11 cellular contexts compared by ENCODE assay signal in genomic region chr2:101388232-101388631, GRCh38. TPM values are rescaled to one million over a fixed set of nuclear protein-coding genes. Genes with fewer than 3 reads are reported as not detected.
A peak's percentile ranks its signal among the peaks of the same experiment; 100 is the strongest.
DNase-seq lines count a peak whose midpoint lies in the region; ATAC-seq, FAIRE-seq and TF ChIP-seq lines count a peak whose summit lies in the region.
"Had no signal": no experiment of that assay in that cellular context is flagged by ENCODE, and none has a peak within 500 bp of the region (broad histone marks: within the 10 kb centered on the region; RNA-seq: fewer than 3 reads in every experiment).

No MANE protein-coding gene starts in this region.

- peak overlapping the region; percentile 28 for H3K4me2 ChIP-seq in astrocyte (ENCODE audit: low read length)

- no peak overlapping the region for H3K9ac ChIP-seq in astrocyte (ENCODE audit: low read length)

- 36 to 47% methylated on average over 3 to 4 of the region's 4 CpGs for WGBS in gastroesophageal sphincter (ENCODE audit: low coverage in 1 of 2), 2 donors

- no peak for TF ChIP-seq CTCF in AG10803 (conservative IDR thresholded peaks at IDR 0.05; ENCODE audit: low read length)
- no peak for TF ChIP-seq CTCF in astrocyte (IDR thresholded peaks at IDR 0.05; ENCODE audit: insufficient read depth, low read depth, low read length)
- TF ChIP-seq CTCF in kidney epithelial cell (IDR thresholded peaks at IDR 0.05; ENCODE audit: insufficient read depth, low read length, poor library complexity, severe bottlenecking): no peak
- no peak for TF ChIP-seq CTCF in gastroesophageal sphincter (IDR thresholded peaks at IDR 0.05)

- no peak for ATAC-seq in gastroesophageal sphincter

- DNase-seq in AG10803 (ENCODE audit: low read depth) (peak; percentile 31), HS-5 (ENCODE audit: low read depth) (peak; percentile 42), astrocyte (ENCODE audit: low read depth) (peak; percentile 60), kidney epithelial cell (ENCODE audit: low read depth) (peak; percentile 57), hippocampal formation (lab: John Stamatoyannopoulos, UW) (no peak)
- no peak for DNase-seq in activated CD4-positive, alpha-beta memory T cell treated with anti-CD3 and anti-CD28 coated beads, Interleukin-2, amount 10 ng/mL, durations not matched to agents 7 days and 5 days
- DNase-seq in central memory CD4-positive, alpha-beta T cell: no peak
- DNase-seq: Peyer's patch; stimulated activated CD4-positive, alpha-beta T cell treated with anti-CD3 and anti-CD28 coated beads, Interleukin-4, amount 100 ng/mL, for 24 hours; upper lobe of right lung had no signal

- H3K27me3 ChIP-seq in astrocyte (ENCODE audit: insufficient read depth, low read length) (peaks cover 35% of the 10 kb centered on the region), kidney epithelial cell (ENCODE audit: control insufficient read depth, insufficient read depth, low read length) (peaks cover 10% of the 10 kb centered on the region), gastroesophageal sphincter (peaks cover 87% of the 10 kb centered on the region)

- H3K4me3 ChIP-seq in AG10803 (ENCODE audit: low read length) (no peak overlapping the region), astrocyte (ENCODE audit: insufficient read depth, low read depth, low read length) (no peak overlapping the region), kidney epithelial cell (ENCODE audit: low read depth, low read length) (no peak overlapping the region), gastroesophageal sphincter (no peak overlapping the region)

- H2AFZ ChIP-seq in astrocyte (ENCODE audit: low read depth, low read length): no peak overlapping the region

- peaks cover 46% of the 10 kb centered on the region for H3K27me3 Mint-ChIP-seq in astrocyte (ENCODE audit: low read depth, unreplicated experiment)
- peaks cover 55% of the 10 kb centered on the region for H3K27me3 Mint-ChIP-seq in activated CD4-positive, alpha-beta memory T cell treated with anti-CD3 and anti-CD28 coated beads, Interleukin-2, amount 10 ng/mL, durations not matched to agents 7 days and 5 days

- H3K9me3 ChIP-seq in astrocyte (ENCODE audit: insufficient read depth, low read depth, low read length) (no peaks in the 10 kb centered on the region), gastroesophageal sphincter (no peaks in the 10 kb centered on the region)
- H3K9me3 ChIP-seq: Peyer's patch, upper lobe of right lung had no signal

- no peaks in the 10 kb centered on the region for H4K20me1 ChIP-seq in astrocyte (ENCODE audit: insufficient read depth, low read length)

- no peaks in the 10 kb centered on the region for H3K36me3 ChIP-seq in astrocyte (ENCODE audit: insufficient read depth, low read length)
- no peaks in the 10 kb centered on the region for H3K36me3 ChIP-seq in kidney epithelial cell (ENCODE audit: control insufficient read depth, insufficient read depth, low read length)
- no peaks in the 10 kb centered on the region for H3K36me3 ChIP-seq in gastroesophageal sphincter
- H3K36me3 ChIP-seq: Peyer's patch, upper lobe of right lung had no signal

- peaks cover 14% of the 10 kb centered on the region for H3K4me1 ChIP-seq in astrocyte (ENCODE audit: insufficient read depth, low read length)
- H3K4me1 ChIP-seq in gastroesophageal sphincter: peaks cover 0 to 21% (median 3%) of the 10 kb centered on the region in 3 donors

- H3K27ac Mint-ChIP-seq in astrocyte (ENCODE audit: unreplicated experiment): no peak overlapping the region
- H3K27ac Mint-ChIP-seq in activated CD4-positive, alpha-beta memory T cell treated with anti-CD3 and anti-CD28 coated beads, Interleukin-2, amount 10 ng/mL, durations not matched to agents 7 days and 5 days: no peak overlapping the region

- POLR2A ChIA-PET in activated CD4-positive, alpha-beta memory T cell treated with anti-CD3 and anti-CD28 coated beads, Interleukin-2, amount 10 ng/mL, durations not matched to agents 7 days and 5 days (lab: Charles Lee): interaction anchor here (1.2 to 3.9 kb wide), 4 partner anchors 31 to 135 kb away, joined by 3 to 15 read pairs (median 9); partner anchors contain the start of gene CNOT11

- H3K4me1 Mint-ChIP-seq in astrocyte (ENCODE audit: low read depth, unreplicated experiment): no peaks in the 10 kb centered on the region
- peaks cover 11% of the 10 kb centered on the region for H3K4me1 Mint-ChIP-seq in activated CD4-positive, alpha-beta memory T cell treated with anti-CD3 and anti-CD28 coated beads, Interleukin-2, amount 10 ng/mL, durations not matched to agents 7 days and 5 days

- H3K27ac ChIP-seq in astrocyte (ENCODE audit: low read depth, low read length): no peak overlapping the region
- no peak overlapping the region for H3K27ac ChIP-seq in gastroesophageal sphincter
- H3K27ac ChIP-seq: Peyer's patch, upper lobe of right lung had no signal

- H3K9me3 Mint-ChIP-seq in astrocyte (ENCODE audit: unreplicated experiment): no peaks in the 10 kb centered on the region
- no peaks in the 10 kb centered on the region for H3K9me3 Mint-ChIP-seq in activated CD4-positive, alpha-beta memory T cell treated with anti-CD3 and anti-CD28 coated beads, Interleukin-2, amount 10 ng/mL, durations not matched to agents 7 days and 5 days

- no peak for TF ChIP-seq EP300 in gastroesophageal sphincter (IDR thresholded peaks at IDR 0.05)

- no peaks in the 10 kb centered on the region for H3K36me3 Mint-ChIP-seq in astrocyte (ENCODE audit: low read depth, unreplicated experiment)
- no peaks in the 10 kb centered on the region for H3K36me3 Mint-ChIP-seq in activated CD4-positive, alpha-beta memory T cell treated with anti-CD3 and anti-CD28 coated beads, Interleukin-2, amount 10 ng/mL, durations not matched to agents 7 days and 5 days (ENCODE audit: low read depth)

- FAIRE-seq in astrocyte (lab: Jason Lieb, UNC): no peak

- H3K4me3 Mint-ChIP-seq in astrocyte (ENCODE audit: unreplicated experiment): no peak overlapping the region
- no peak overlapping the region for H3K4me3 Mint-ChIP-seq in activated CD4-positive, alpha-beta memory T cell treated with anti-CD3 and anti-CD28 coated beads, Interleukin-2, amount 10 ng/mL, durations not matched to agents 7 days and 5 days

- H3K79me2 ChIP-seq in astrocyte (ENCODE audit: insufficient read depth, low read length): no peaks in the 10 kb centered on the region

- no peak for TF ChIP-seq POLR2A in gastroesophageal sphincter (IDR thresholded peaks at IDR 0.05)

- CTCF ChIA-PET in activated CD4-positive, alpha-beta memory T cell treated with anti-CD3 and anti-CD28 coated beads, Interleukin-2, amount 10 ng/mL, durations not matched to agents 7 days and 5 days (lab: Charles Lee): interaction anchor here (0.7 to 6.5 kb wide), 12 partner anchors 9 to 340 kb away, joined by 3 to 70 read pairs (median 4); partner anchors contain the start of gene RNF149

RNA-seq across cellular contexts. Expression of gene CREG2, which starts 0.9 kb away (rescaled TPM):
- total RNA-seq in astrocyte (0.11 TPM in 1 of 2 replicates, not detected in the other), kidney epithelial cell (0.07 and 0.17 TPM in 2 replicates), gastroesophageal sphincter (under 1 TPM in 2 of 4 donors, not detected in 2; 0.04 to 0.54 TPM)
- total RNA-seq in activated CD4-positive, alpha-beta memory T cell treated with anti-CD3 and anti-CD28 coated beads, Interleukin-2, amount 10 ng/mL, durations not matched to agents 7 days and 5 days: under 1 TPM; 0.65 to 0.98 TPM
- total RNA-seq: upper lobe of right lung had no signal

Comparison
In these comparisons a context has a peak if more than half of its experiments do, and no peak if none do; other contexts are left out.
1. DNase-seq: peak in AG10803 (single experiment), HS-5 (single experiment), astrocyte (single experiment) and kidney epithelial cell (single experiment); none in activated CD4-positive, alpha-beta memory T cell treated with anti-CD3 and anti-CD28 coated beads, Interleukin-2, amount 10 ng/mL, durations not matched to agents 7 days and 5 days (single experiment), hippocampal formation (0 of 2) and central memory CD4-positive, alpha-beta T cell (single experiment).